ENCODE assay signal across 8 cellular contexts in the genomic region with DNA sequence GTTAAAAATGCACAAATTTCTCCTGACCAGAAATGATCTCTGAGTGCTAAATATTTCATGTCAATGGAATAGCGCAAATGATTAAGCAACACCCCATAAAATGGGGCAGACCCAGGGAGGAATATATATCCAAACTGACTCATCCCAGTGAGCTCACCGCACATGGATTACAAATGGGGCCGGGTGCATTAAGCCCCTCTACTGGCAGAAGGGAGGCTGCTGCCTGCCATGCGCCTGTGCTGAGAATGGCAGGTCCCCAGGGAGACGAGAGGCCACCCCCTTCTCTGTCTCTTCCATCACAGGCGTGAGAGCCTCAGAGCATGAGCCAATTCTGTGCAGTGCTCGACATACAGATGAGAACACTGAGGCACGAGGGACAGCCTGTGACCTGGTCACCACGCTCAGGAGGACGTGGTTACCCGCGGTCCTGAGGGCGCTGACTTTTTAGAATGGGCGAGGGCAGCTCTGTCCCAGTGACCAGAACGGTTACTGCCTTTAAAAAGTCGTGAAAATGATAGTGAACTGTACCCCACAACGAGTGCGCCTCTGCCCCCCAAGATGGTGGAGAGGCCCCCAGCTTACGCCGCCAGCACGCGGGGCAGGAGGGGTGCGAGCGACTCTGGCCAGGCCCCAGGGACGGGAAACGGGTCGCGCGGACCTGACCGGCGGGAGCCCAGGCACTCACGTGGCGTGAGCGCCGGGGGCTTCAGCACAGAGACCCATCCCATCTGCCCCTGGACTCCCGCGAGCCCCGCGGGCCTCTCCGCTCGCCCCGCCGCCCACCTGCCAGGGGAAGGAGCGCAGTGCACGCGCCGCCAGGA.
DNase-seq lines count a peak whose midpoint lies in the region; ATAC-seq, FAIRE-seq and TF ChIP-seq lines count a peak whose summit lies in the region.
"Not testable (repeated sequence)": the region's sequence is repeated elsewhere in the genome, so short reads cannot be mapped to it uniquely, and the experiment has no call there.

No MANE protein-coding gene starts in this region.

- H4K20me1 ChIP-seq in PC-3 (ENCODE audit: low read length); endothelial cell of umbilical vein (replicated peaks; ENCODE audit: control insufficient read depth, extremely low read depth, insufficient read depth, low read length); HepG2 (ENCODE audit: insufficient read depth, low read length): not testable (repeated sequence)

- TF ChIP-seq CTCF in A673 (conservative IDR thresholded peaks at IDR 0.05; ENCODE audit: low read depth, low read length) = 0 out of 2 replicates have a peak, but pooled peaks have one; percentile 12
- not testable (repeated sequence) for TF ChIP-seq CTCF in HL-60 (IDR thresholded peaks at IDR 0.05; ENCODE audit: insufficient read depth, low read length); PC-3 (conservative IDR thresholded peaks at IDR 0.05; ENCODE audit: low read depth, low read length); endothelial cell of umbilical vein (IDR thresholded peaks at IDR 0.05; ENCODE audit: extremely low read depth in 1 of 2, insufficient read depth in 1 of 2, low read depth in 1 of 2, low read length in 2 of 2); HepG2 (CRISPR knock-in tag; IDR thresholded peaks at IDR 0.05); retinal pigment epithelial cell (conservative IDR thresholded peaks at IDR 0.05; ENCODE audit: low read depth, low read length)

- dilution Hi-C loops in endothelial cell of umbilical vein (cut with MboI; ENCODE audit: extremely low pct_ligation_motif_present, low sequenced_read_pairs) = not testable (repeated sequence)

- H3K79me2 ChIP-seq in PC-3 (ENCODE audit: low read length); endothelial cell of umbilical vein (ENCODE audit: control insufficient read depth, insufficient read depth, low read length); HepG2 (ENCODE audit: insufficient read depth, low read length): not testable (repeated sequence)

- intact Hi-C loops in A673 (cut with micrococcal nuclease; ENCODE audit: unreplicated experiment) = loop anchor here (5.0 kb wide), 1 partner anchor 172 kb away; no protein-coding TSS in a partner anchor
- intact Hi-C loops in PC-3 (cut with micrococcal nuclease); HepG2 (cut with micrococcal nuclease; ENCODE audit: unreplicated experiment): not testable (repeated sequence)
- intact Hi-C loops in endothelial cell of umbilical vein (cut with micrococcal nuclease) = loop anchor here (2.0 kb wide), 1 partner anchor 174 kb away; no protein-coding TSS in a partner anchor

- not testable (repeated sequence) for FAIRE-seq in endothelial cell of umbilical vein (lab: Jason Lieb, UNC); HepG2 (lab: Jason Lieb, UNC)

- H3K4me1 Mint-ChIP-seq in activated T-helper 17 cell treated with anti-CD3 and anti-CD28 coated beads, Interleukin-2, amount 50 U/mL, for 72 hours = not testable (repeated sequence)

- H3K27ac ChIP-seq in A673 (ENCODE audit: low read depth, low read length, poor library complexity, severe bottlenecking) = peak overlapping the region; percentile 86
- H3K27ac ChIP-seq in HL-60 (replicated peaks) = peak overlapping the region; percentile 83
- peak overlapping the region; percentile 97 for H3K27ac ChIP-seq in PC-3 (ENCODE audit: low read length)
- peak overlapping the region; percentile 18 for H3K27ac ChIP-seq in endothelial cell of umbilical vein (ENCODE audit: insufficient read depth, low read depth, low read length)
- H3K27ac ChIP-seq in HepG2 (ENCODE audit: extremely low read length, insufficient read depth, low read length) = peak overlapping the region; percentile 61

- H2AFZ ChIP-seq in PC-3 (ENCODE audit: low read length) (peak overlapping the region; percentile 87), endothelial cell of umbilical vein (ENCODE audit: low read depth, low read length) (peak overlapping the region; percentile 80), HepG2 (ENCODE audit: low read length) (peak overlapping the region; percentile 5)

- H3K9ac ChIP-seq in PC-3 (ENCODE audit: low read length) = peak overlapping the region; percentile 99
- peak overlapping the region; percentile 38 for H3K9ac ChIP-seq in endothelial cell of umbilical vein (replicated peaks; ENCODE audit: extremely low read depth, insufficient read depth, low read length)
- H3K9ac ChIP-seq in HepG2 (ENCODE audit: insufficient read depth, low read depth, low read length) = peak overlapping the region; percentile 76

- ATAC-seq in GM18861 (IDR thresholded peaks at IDR 0.05; ENCODE audit: unreplicated experiment) = peak; percentile 16
- ATAC-seq in PC-3; activated T-helper 17 cell treated with anti-CD3 and anti-CD28 coated beads, Interleukin-2, amount 50 U/mL, for 72 hours (replicated peaks); HepG2: not testable (repeated sequence)

- not testable (repeated sequence) for H3K4me1 ChIP-seq in A673 (ENCODE audit: insufficient read depth, low read length, poor library complexity, severe bottlenecking); endothelial cell of umbilical vein (ENCODE audit: control insufficient read depth, extremely low read depth, insufficient read depth, low read length)
- H3K4me1 ChIP-seq in PC-3 (ENCODE audit: insufficient read depth, low read length) (peaks cover 20% of the 10 kb centered on the region), HepG2 (ENCODE audit: insufficient read depth, low read length) (peaks cover 21% of the 10 kb centered on the region)

- BruUV-seq in A673 (replicated peaks; lab: Mats Ljungman, UMichigan) (TSS peak; percentile 55), PC-3 (replicated peaks; lab: Mats Ljungman, UMichigan) (TSS peak; percentile 97), endothelial cell of umbilical vein (replicated peaks; lab: Mats Ljungman, UMichigan) (TSS peak; percentile 63), HepG2 (replicated peaks; lab: Mats Ljungman, UMichigan) (TSS peak; percentile 77)

- WGBS in HepG2 (ENCODE audit: low lambda C conversion rate) = 37% methylated on average over 3 of the region's 47 CpGs

- peak overlapping the region; percentile 100 for H3K4me2 ChIP-seq in PC-3 (ENCODE audit: low read length)
- peak overlapping the region; percentile 52 for H3K4me2 ChIP-seq in endothelial cell of umbilical vein (ENCODE audit: insufficient read depth, low read length)
- peak overlapping the region; percentile 71 for H3K4me2 ChIP-seq in HepG2 (ENCODE audit: low read depth, low read length)

- not testable (repeated sequence) for H3K36me3 Mint-ChIP-seq in activated T-helper 17 cell treated with anti-CD3 and anti-CD28 coated beads, Interleukin-2, amount 50 U/mL, for 72 hours (ENCODE audit: low read depth)

- not testable (repeated sequence) for H3F3A ChIP-seq in PC-3 (ENCODE audit: low read length, unreplicated experiment)

- not testable (repeated sequence) for H3K9me3 Mint-ChIP-seq in activated T-helper 17 cell treated with anti-CD3 and anti-CD28 coated beads, Interleukin-2, amount 50 U/mL, for 72 hours

- not testable (repeated sequence) for H3K9me1 ChIP-seq in endothelial cell of umbilical vein (replicated peaks; ENCODE audit: control insufficient read depth, extremely low read depth, insufficient read depth, low read length)

- H3K9me3 ChIP-seq in A673 (ENCODE audit: low read depth, low read length, poor library complexity, severe bottlenecking); PC-3 (ENCODE audit: low read length); endothelial cell of umbilical vein (replicated peaks; ENCODE audit: control insufficient read depth, insufficient read depth, low read length); HepG2 (ENCODE audit: low read length): not testable (repeated sequence)

- in situ Hi-C loops in HepG2 (cut with HindIII; ENCODE audit: extremely low pct_ligation_motif_present, low pct_unique_long_range_greater_than_20kb) = not testable (repeated sequence)

- not testable (repeated sequence) for TF ChIP-seq EP300 in HepG2 (IDR thresholded peaks at IDR 0.05; ENCODE audit: low read depth in 2 of 2, low read length in 2 of 2); HepG2 (CRISPR knock-in tag; IDR thresholded peaks at IDR 0.05; ENCODE audit: borderline replicate concordance)

- not testable (repeated sequence) for H3K36me3 ChIP-seq in A673 (ENCODE audit: insufficient read depth, low read length, poor library complexity, severe bottlenecking); PC-3 (ENCODE audit: low read depth, low read length); endothelial cell of umbilical vein (ENCODE audit: control insufficient read depth in 2 of 2, extremely low read depth in 1 of 2, insufficient read depth in 2 of 2, low read length in 2 of 2); HepG2 (replicated peaks in 1 of 2; ENCODE audit: control insufficient read depth in 1 of 2, insufficient read depth in 2 of 2, low read length in 2 of 2)

- TF ChIP-seq RAD21 in HepG2 (CRISPR knock-in tag; IDR thresholded peaks at IDR 0.05) = not testable (repeated sequence)

- peak overlapping the region; percentile 82 for H3K4me3 Mint-ChIP-seq in activated T-helper 17 cell treated with anti-CD3 and anti-CD28 coated beads, Interleukin-2, amount 50 U/mL, for 72 hours

- peak overlapping the region; percentile 81 for H3K4me3 ChIP-seq in A673 (ENCODE audit: low read depth, low read length, poor library complexity, severe bottlenecking)
- H3K4me3 ChIP-seq in HL-60 (replicated peaks; ENCODE audit: insufficient read depth, low read length) = peak overlapping the region; percentile 82
- peak overlapping the region; percentile 97 for H3K4me3 ChIP-seq in PC-3 (ENCODE audit: low read length)
- H3K4me3 ChIP-seq in endothelial cell of umbilical vein (replicated peaks in 1 of 3; ENCODE audit: insufficient read depth in 1 of 3, low read depth in 1 of 3, low read length in 3 of 3) = peak overlapping the region; percentile 27 to 91 (median 35)
- H3K4me3 ChIP-seq in HepG2 (replicated peaks in 1 of 3; ENCODE audit: insufficient read depth in 1 of 3, low read depth in 2 of 3, low read length in 3 of 3) = peak overlapping the region; percentile 69 to 82 (median 79)
- peak overlapping the region; percentile 64 for H3K4me3 ChIP-seq in retinal pigment epithelial cell (ENCODE audit: low read length)

- H3K27me3 ChIP-seq in A673 (replicated peaks; ENCODE audit: insufficient read depth, low read depth, low read length, poor library complexity); HL-60 (ENCODE audit: insufficient read depth, poor library complexity, severe bottlenecking); PC-3 (ENCODE audit: low read length); endothelial cell of umbilical vein (ENCODE audit: control insufficient read depth in 2 of 2, insufficient read depth in 2 of 2, low read length in 2 of 2); HepG2 (ENCODE audit: control insufficient read depth in 1 of 2, insufficient read depth in 2 of 2, low read length in 2 of 2): not testable (repeated sequence)

- POLR2A ChIA-PET in A673 (lab: Charles Lee; ENCODE audit: low non-redundant PET); PC-3 (lab: Charles Lee; ENCODE audit: unreplicated experiment); endothelial cell of umbilical vein (lab: Charles Lee); HepG2 (lab: Yijun Ruan, JAX): not testable (repeated sequence)

- not testable (repeated sequence) for TF ChIP-seq POLR2A in endothelial cell of umbilical vein (IDR thresholded peaks at IDR 0.05; ENCODE audit: low read depth, low read length); HepG2 (IDR thresholded peaks at IDR 0.05; ENCODE audit: insufficient read depth in 1 of 2, low read depth in 2 of 2, low read length in 2 of 2)

- DNase-seq in A673 (ENCODE audit: low spot score) (peak; percentile 80), PC-3 (peak; percentile 79), endothelial cell of umbilical vein (ENCODE audit: low read depth, low spot score) (peak; percentile 4), retinal pigment epithelial cell (ENCODE audit: low read depth) (peak; percentile 18)
- not testable (repeated sequence) for DNase-seq in HL-60 (ENCODE audit: low read depth in 1 of 2, low spot score in 1 of 2); HepG2 (ENCODE audit: low spot score)

- not testable (repeated sequence) for H3K9me2 ChIP-seq in PC-3 (replicated peaks; ENCODE audit: low read length)

- CTCF ChIA-PET in A673 (lab: Charles Lee); PC-3 (lab: Charles Lee); endothelial cell of umbilical vein (lab: Charles Lee); HepG2 (lab: Yijun Ruan, JAX; ENCODE audit: low intra/inter-chr PET ratio, low total read pairs): not testable (repeated sequence)

- H3K27me3 Mint-ChIP-seq in activated T-helper 17 cell treated with anti-CD3 and anti-CD28 coated beads, Interleukin-2, amount 50 U/mL, for 72 hours = not testable (repeated sequence)

- H3K27ac Mint-ChIP-seq in activated T-helper 17 cell treated with anti-CD3 and anti-CD28 coated beads, Interleukin-2, amount 50 U/mL, for 72 hours = peak overlapping the region; percentile 90

Comparison
In these comparisons a context has a peak if more than half of its experiments do, and no peak if none do; other contexts are left out.
1. H3K27ac ChIP-seq: peak in every context shown above with its lines; median percentile 97 in PC-3; 86 in A673; 83 in HL-60; 61 in HepG2; 18 in endothelial cell of umbilical vein.
2. H3K4me3 ChIP-seq: peak in every context shown above with its lines; median percentile 97 in PC-3; 82 in HL-60; 81 in A673; 79 in HepG2; 64 in retinal pigment epithelial cell; 35 in endothelial cell of umbilical vein.
3. H2AFZ ChIP-seq: peak in every context shown above with its lines; median percentile 87 in PC-3; 80 in endothelial cell of umbilical vein; 5 in HepG2.
4. H3K9ac ChIP-seq: peak in every context shown above with its lines; median percentile 99 in PC-3; 76 in HepG2; 38 in endothelial cell of umbilical vein.